Comparison of ENCODE assay signal across 22 cellular contexts in the genomic region with DNA sequence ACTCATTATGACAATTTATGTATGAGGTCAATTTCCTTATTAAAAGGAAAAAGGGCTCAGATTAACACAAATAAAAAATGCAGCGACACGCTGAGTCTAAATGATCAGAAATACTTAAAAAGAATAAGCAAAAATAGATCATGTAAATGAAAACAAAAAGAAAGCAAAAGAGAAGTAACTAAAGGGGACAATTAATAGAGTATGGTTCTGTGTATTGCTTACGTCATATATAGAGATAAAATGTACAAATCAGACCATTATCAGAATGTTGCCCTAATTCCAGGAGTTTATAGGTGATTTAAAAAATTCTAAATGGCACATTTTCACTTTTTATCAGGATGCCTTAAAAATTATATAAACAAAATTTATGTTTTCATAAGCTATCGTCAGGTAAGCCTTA.
A peak's percentile ranks its signal among the peaks of the same experiment; 100 is the strongest.
DNase-seq lines count a peak whose midpoint lies in the region; ATAC-seq, FAIRE-seq and TF ChIP-seq lines count a peak whose summit lies in the region.
"Had no signal": no experiment of that assay in that cellular context is flagged by ENCODE, and none has a peak within 500 bp of the region (broad histone marks: within the 10 kb centered on the region; RNA-seq: fewer than 3 reads in every experiment).

No MANE protein-coding gene starts in this region.

- H3K4me3 Mint-ChIP-seq in activated T-cell treated with anti-CD3 and anti-CD28 coated beads, Interleukin-2, amount 50 U/mL, for 72 hours: no peak overlapping the region
- H3K4me3 Mint-ChIP-seq: B cell; CD4-positive, alpha-beta T cell; CD8-positive, alpha-beta T cell had no signal

- BruUV-seq in HepG2 (replicated peaks; lab: Mats Ljungman, UMichigan) (no TSS peak), endothelial cell of umbilical vein (replicated peaks; lab: Mats Ljungman, UMichigan) (no TSS peak)

- POLR2A ChIA-PET in HepG2 (lab: Yijun Ruan, JAX): no interaction called here
- POLR2A ChIA-PET in endothelial cell of umbilical vein (lab: Charles Lee): no interaction called here

- CTCF ChIA-PET in HepG2 (lab: Yijun Ruan, JAX; ENCODE audit: low intra/inter-chr PET ratio, low total read pairs): no interaction called here
- CTCF ChIA-PET in endothelial cell of umbilical vein (lab: Charles Lee): interaction anchor here (0.9 to 1.7 kb wide), 2 partner anchors 28 to 187 kb away, joined by 3 read pairs; no protein-coding TSS in a partner anchor

- H3K4me1 ChIP-seq in HepG2 (ENCODE audit: insufficient read depth, low read length): no peaks in the 10 kb centered on the region
- no peaks in the 10 kb centered on the region for H3K4me1 ChIP-seq in right lobe of liver
- H3K4me1 ChIP-seq in endothelial cell of umbilical vein (ENCODE audit: control insufficient read depth, extremely low read depth, insufficient read depth, low read length): no peaks in the 10 kb centered on the region
- H3K4me1 ChIP-seq: A549; BLaER1 treated with 17β-estradiol and CSF1 and Interleukin-3, amounts not matched to agents 10 nM and 100 nM; Caco-2 had no signal

- intact Hi-C loops in HepG2 (cut with micrococcal nuclease; ENCODE audit: unreplicated experiment): no loop called here
- intact Hi-C loops in right lobe of liver (cut with DNase I): no loop called here
- intact Hi-C loops in endothelial cell of umbilical vein (cut with micrococcal nuclease): no loop called here

- H3K9ac ChIP-seq in HepG2 (ENCODE audit: insufficient read depth, low read depth, low read length): no peak overlapping the region
- H3K9ac ChIP-seq in endothelial cell of umbilical vein (replicated peaks; ENCODE audit: extremely low read depth, insufficient read depth, low read length): no peak overlapping the region
- H3K9ac ChIP-seq: BLaER1 treated with 17β-estradiol and CSF1 and Interleukin-3, amounts not matched to agents 10 nM and 100 nM had no signal

- H3K36me3 ChIP-seq in HepG2 (replicated peaks in 1 of 2; ENCODE audit: control insufficient read depth in 1 of 2, insufficient read depth in 2 of 2, low read length in 2 of 2): no peaks in the 10 kb centered on the region
- no peaks in the 10 kb centered on the region for H3K36me3 ChIP-seq in right lobe of liver
- H3K36me3 ChIP-seq in endothelial cell of umbilical vein (ENCODE audit: control insufficient read depth in 2 of 2, extremely low read depth in 1 of 2, insufficient read depth in 2 of 2, low read length in 2 of 2): no peaks in the 10 kb centered on the region
- H3K36me3 ChIP-seq: BLaER1 treated with 17β-estradiol and CSF1 and Interleukin-3, amounts not matched to agents 10 nM and 100 nM had no signal

- no peaks in the 10 kb centered on the region for H3K9me3 ChIP-seq in HepG2 (ENCODE audit: low read length)
- H3K9me3 ChIP-seq in right lobe of liver: no peaks in the 10 kb centered on the region
- H3K9me3 ChIP-seq in endothelial cell of umbilical vein (replicated peaks; ENCODE audit: control insufficient read depth, insufficient read depth, low read length): no peaks in the 10 kb centered on the region
- H3K9me3 ChIP-seq: A549; BLaER1 treated with 17β-estradiol and CSF1 and Interleukin-3, amounts not matched to agents 10 nM and 100 nM; Caco-2 had no signal

- TF ChIP-seq CTCF in HepG2 (CRISPR knock-in tag; IDR thresholded peaks at IDR 0.05) (no peak), right lobe of liver (IDR thresholded peaks at IDR 0.05) (no peak), endothelial cell of umbilical vein (IDR thresholded peaks at IDR 0.05; ENCODE audit: extremely low read depth in 1 of 2, insufficient read depth in 1 of 2, low read depth in 1 of 2, low read length in 2 of 2) (no peak)

- H3K79me2 ChIP-seq in HepG2 (ENCODE audit: insufficient read depth, low read length) (no peaks in the 10 kb centered on the region), endothelial cell of umbilical vein (ENCODE audit: control insufficient read depth, insufficient read depth, low read length) (no peaks in the 10 kb centered on the region)

- H2AFZ ChIP-seq in HepG2 (ENCODE audit: low read length): no peak overlapping the region
- H2AFZ ChIP-seq in endothelial cell of umbilical vein (ENCODE audit: low read depth, low read length): no peak overlapping the region

- FAIRE-seq in HepG2 (lab: Jason Lieb, UNC) (no peak), endothelial cell of umbilical vein (lab: Jason Lieb, UNC) (no peak)
- FAIRE-seq: A549, D721Med, G401.6, GM12891, GM19239 had no signal

- 15% methylated on average over 4 of the region's 4 CpGs for WGBS in HepG2 (ENCODE audit: low lambda C conversion rate)
- WGBS in right lobe of liver (ENCODE audit: insufficient coverage, low coverage, low lambda C conversion rate, missing lambda C conversion rate): 68% methylated on average over 4 of the region's 4 CpGs

- in situ Hi-C loops in HepG2 (cut with HindIII; ENCODE audit: extremely low pct_ligation_motif_present, low pct_unique_long_range_greater_than_20kb): no loop called here

- H3K9me1 ChIP-seq in endothelial cell of umbilical vein (replicated peaks; ENCODE audit: control insufficient read depth, extremely low read depth, insufficient read depth, low read length): no peaks in the 10 kb centered on the region

- peak overlapping the region; percentile 68 for H3K27ac Mint-ChIP-seq in activated T-cell treated with anti-CD3 and anti-CD28 coated beads, Interleukin-2, amount 50 U/mL, for 72 hours
- H3K27ac Mint-ChIP-seq: B cell; CD4-positive, alpha-beta T cell; CD8-positive, alpha-beta T cell had no signal

- dilution Hi-C loops in endothelial cell of umbilical vein (cut with MboI; ENCODE audit: extremely low pct_ligation_motif_present, low sequenced_read_pairs): no loop called here

- H3K27ac ChIP-seq in HepG2 (ENCODE audit: extremely low read length, insufficient read depth, low read length): no peak overlapping the region
- H3K27ac ChIP-seq in right lobe of liver: no peak overlapping the region
- no peak overlapping the region for H3K27ac ChIP-seq in endothelial cell of umbilical vein (ENCODE audit: insufficient read depth, low read depth, low read length)
- H3K27ac ChIP-seq: 22Rv1; A549; BLaER1 treated with 17β-estradiol and CSF1 and Interleukin-3, amounts not matched to agents 10 nM and 100 nM; C4-2B had no signal

- H3K27me3 ChIP-seq in HepG2 (ENCODE audit: control insufficient read depth in 1 of 2, insufficient read depth in 2 of 2, low read length in 2 of 2) (no peaks in the 10 kb centered on the region), right lobe of liver (no peaks in the 10 kb centered on the region), endothelial cell of umbilical vein (ENCODE audit: control insufficient read depth in 2 of 2, insufficient read depth in 2 of 2, low read length in 2 of 2) (no peaks in the 10 kb centered on the region)
- H3K27me3 ChIP-seq: BLaER1 treated with 17β-estradiol and CSF1 and Interleukin-3, amounts not matched to agents 10 nM and 100 nM had no signal

- no peaks in the 10 kb centered on the region for H3K36me3 Mint-ChIP-seq in activated T-cell treated with anti-CD3 and anti-CD28 coated beads, Interleukin-2, amount 50 U/mL, for 72 hours (ENCODE audit: insufficient read depth in 2 of 2)
- H3K36me3 Mint-ChIP-seq: CD8-positive, alpha-beta T cell had no signal

- no peak for ATAC-seq in activated T-cell treated with anti-CD3 and anti-CD28 coated beads, Interleukin-2, amount 50 U/mL, for 72 hours (replicated peaks in 1 of 2)
- ATAC-seq in HepG2 (no peak), right lobe of liver (no peak)
- ATAC-seq: A549; CD8-positive, alpha-beta T cell had no signal

- no peaks in the 10 kb centered on the region for H3K27me3 Mint-ChIP-seq in activated T-cell treated with anti-CD3 and anti-CD28 coated beads, Interleukin-2, amount 50 U/mL, for 72 hours (ENCODE audit: low read depth)
- H3K27me3 Mint-ChIP-seq: CD4-positive, alpha-beta T cell had no signal

- TF ChIP-seq POLR2A in HepG2 (IDR thresholded peaks at IDR 0.05; ENCODE audit: insufficient read depth in 1 of 2, low read depth in 2 of 2, low read length in 2 of 2) (no peak), right lobe of liver (IDR thresholded peaks at IDR 0.05) (no peak), endothelial cell of umbilical vein (IDR thresholded peaks at IDR 0.05; ENCODE audit: low read depth, low read length) (no peak)

- no peaks in the 10 kb centered on the region for H4K20me1 ChIP-seq in HepG2 (ENCODE audit: insufficient read depth, low read length)
- no peaks in the 10 kb centered on the region for H4K20me1 ChIP-seq in endothelial cell of umbilical vein (replicated peaks; ENCODE audit: control insufficient read depth, extremely low read depth, insufficient read depth, low read length)
- H4K20me1 ChIP-seq: BLaER1 treated with 17β-estradiol and CSF1 and Interleukin-3, amounts not matched to agents 10 nM and 100 nM had no signal

- H3K4me2 ChIP-seq in HepG2 (ENCODE audit: low read depth, low read length) (no peak overlapping the region), endothelial cell of umbilical vein (ENCODE audit: insufficient read depth, low read length) (no peak overlapping the region)
- H3K4me2 ChIP-seq: A549; BLaER1 treated with 17β-estradiol and CSF1 and Interleukin-3, amounts not matched to agents 10 nM and 100 nM had no signal

- DNase-seq in activated T-cell treated with anti-CD3 and anti-CD28 coated beads, Interleukin-2, amount 50 U/mL, for 72 hours: no peak
- no peak for DNase-seq in activated T-cell treated with anti-CD3 and anti-CD28 coated beads, Interleukin-2, amount 50 U/mL, for 1 hour
- DNase-seq in HepG2 (ENCODE audit: low spot score) (no peak), right lobe of liver (no peak), endothelial cell of umbilical vein (ENCODE audit: low read depth, low spot score) (peak; percentile 5), NCI-H2227 treated with DMSO at 0.1 percent for 48 hours (lab: John Stamatoyannopoulos, UW) (no peak)
- DNase-seq: AML-193; Caco-2; Calu3; CD4-positive, alpha-beta T cell; CD8-positive, alpha-beta T cell; DMS79 treated with DMSO at 0.1 percent for 48 hours; GF-D8 had no signal

- H3K4me3 ChIP-seq in HepG2 (replicated peaks in 1 of 3; ENCODE audit: insufficient read depth in 1 of 3, low read depth in 2 of 3, low read length in 3 of 3) (no peak overlapping the region), right lobe of liver (no peak overlapping the region), endothelial cell of umbilical vein (replicated peaks in 1 of 3; ENCODE audit: insufficient read depth in 1 of 3, low read depth in 1 of 3, low read length in 3 of 3) (no peak overlapping the region)
- H3K4me3 ChIP-seq: A549; BLaER1 treated with 17β-estradiol and CSF1 and Interleukin-3, amounts not matched to agents 10 nM and 100 nM had no signal

- no peaks in the 10 kb centered on the region for H3K4me1 Mint-ChIP-seq in activated T-cell treated with anti-CD3 and anti-CD28 coated beads, Interleukin-2, amount 50 U/mL, for 72 hours (ENCODE audit: low read depth)
- H3K4me1 Mint-ChIP-seq: B cell had no signal

- no peak for TF ChIP-seq RAD21 in HepG2 (CRISPR knock-in tag; IDR thresholded peaks at IDR 0.05)

- TF ChIP-seq EP300 in HepG2 (IDR thresholded peaks at IDR 0.05; ENCODE audit: low read depth in 2 of 2, low read length in 2 of 2) (no peak), HepG2 (CRISPR knock-in tag; IDR thresholded peaks at IDR 0.05; ENCODE audit: borderline replicate concordance) (no peak)

- no peaks in the 10 kb centered on the region for H3K9me3 Mint-ChIP-seq in activated T-cell treated with anti-CD3 and anti-CD28 coated beads, Interleukin-2, amount 50 U/mL, for 72 hours
- H3K9me3 Mint-ChIP-seq: CD4-positive, alpha-beta T cell; CD8-positive, alpha-beta T cell had no signal
